9 cellular contexts compared by ENCODE assay signal in the genomic region with DNA sequence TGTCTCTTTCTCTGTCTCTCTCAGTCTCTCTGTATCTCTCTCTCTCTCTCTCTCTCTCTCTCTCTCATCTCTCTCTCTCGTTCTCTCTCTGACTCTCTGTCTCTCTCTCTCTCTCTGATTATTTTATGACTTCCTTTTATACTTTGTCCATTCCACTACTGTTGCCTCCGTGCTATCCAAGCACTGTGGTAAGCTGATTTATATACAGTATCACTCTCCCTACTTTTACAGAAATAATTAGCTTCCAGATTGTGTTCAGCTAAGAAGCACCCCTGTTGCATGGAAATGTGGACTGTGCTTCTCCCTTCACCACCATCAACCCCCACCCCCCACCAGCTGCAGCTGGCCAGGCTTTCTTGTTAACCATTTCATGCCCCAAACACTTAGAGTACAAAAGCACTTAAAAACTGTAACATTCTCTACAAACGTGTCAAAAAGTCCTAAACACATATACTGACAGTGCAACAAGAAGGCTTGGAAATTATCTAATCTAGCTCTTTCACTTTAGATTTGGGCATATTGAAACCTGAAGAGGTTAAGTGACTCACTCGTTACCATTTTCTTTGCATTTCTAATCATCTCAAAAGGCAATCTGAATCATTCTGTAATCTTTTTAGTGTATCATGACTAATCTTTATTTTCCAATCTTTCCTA. TPM values are rescaled to one million over a fixed set of nuclear protein-coding genes. Genes with fewer than 3 reads are reported as not detected.
A peak's percentile ranks its signal among the peaks of the same experiment; 100 is the strongest.
DNase-seq lines count a peak whose midpoint lies in the region; ATAC-seq, FAIRE-seq and TF ChIP-seq lines count a peak whose summit lies in the region.
"Had no signal": no experiment of that assay in that cellular context is flagged by ENCODE, and none has a peak within 500 bp of the region (broad histone marks: within the 10 kb centered on the region; RNA-seq: fewer than 3 reads in every experiment).

No MANE protein-coding gene starts in this region.

- H3K27ac Mint-ChIP-seq in mesothelial cell of epicardium: peak overlapping the region; percentile 21

- H3K36me3 ChIP-seq in GM23248 (ENCODE audit: low read depth) (no peaks in the 10 kb centered on the region), WERI-Rb-1 (no peaks in the 10 kb centered on the region), hepatocyte (replicated peaks; ENCODE audit: insufficient read depth, low read depth) (no peaks in the 10 kb centered on the region)

- peak overlapping the region; percentile 23 for H3K4me2 ChIP-seq in GM23248 (ENCODE audit: unreplicated experiment)
- no peak overlapping the region for H3K4me2 ChIP-seq in hepatocyte

- H4K20me1 ChIP-seq in GM23248 (ENCODE audit: insufficient read depth) (no peaks in the 10 kb centered on the region), hepatocyte (ENCODE audit: insufficient read depth, poor library complexity, severe bottlenecking) (no peaks in the 10 kb centered on the region)

- no peaks in the 10 kb centered on the region for H3K9me3 ChIP-seq in GM23248 (ENCODE audit: low read depth)
- no peaks in the 10 kb centered on the region for H3K9me3 ChIP-seq in WERI-Rb-1 (ENCODE audit: severe bottlenecking)
- H3K9me3 ChIP-seq in hepatocyte (ENCODE audit: low read depth): no peaks in the 10 kb centered on the region

- TF ChIP-seq CTCF in WERI-Rb-1 (IDR thresholded peaks at IDR 0.05; ENCODE audit: low read depth, low read length): no peak
- TF ChIP-seq CTCF in mesothelial cell of epicardium (IDR thresholded peaks at IDR 0.05; ENCODE audit: unreplicated experiment): no peak
- no peak for TF ChIP-seq CTCF in hepatocyte (IDR thresholded peaks at IDR 0.05; ENCODE audit: poor library complexity)

- peaks cover 42% of the 10 kb centered on the region for H3F3A ChIP-seq in GM23248 (ENCODE audit: insufficient read depth)

- H3K9ac ChIP-seq in GM23248: no peak overlapping the region

- H3K9me3 Mint-ChIP-seq in mesothelial cell of epicardium: no peaks in the 10 kb centered on the region

- H3K27me3 ChIP-seq in GM23248 (replicated peaks; ENCODE audit: insufficient read depth) (no peaks in the 10 kb centered on the region), WERI-Rb-1 (ENCODE audit: insufficient read depth, low read depth, severe bottlenecking) (no peaks in the 10 kb centered on the region), hepatocyte (no peaks in the 10 kb centered on the region)

- peak; percentile 56 for ATAC-seq in GM18519 (IDR thresholded peaks at IDR 0.05; ENCODE audit: low FRiP score, unreplicated experiment)

- H3K4me1 Mint-ChIP-seq in mesothelial cell of epicardium: peaks cover 38% of the 10 kb centered on the region

- H3K79me2 ChIP-seq in GM23248 (ENCODE audit: insufficient read depth): no peaks in the 10 kb centered on the region
- H3K79me2 ChIP-seq in hepatocyte: no peaks in the 10 kb centered on the region

- no peaks in the 10 kb centered on the region for H3K27me3 Mint-ChIP-seq in mesothelial cell of epicardium (ENCODE audit: low read depth)

- H3K4me3 ChIP-seq in GM23248: no peak overlapping the region
- no peak overlapping the region for H3K4me3 ChIP-seq in WERI-Rb-1 (ENCODE audit: low read depth, low read length)
- no peak overlapping the region for H3K4me3 ChIP-seq in hepatocyte

- DNase-seq in GM23248 (peak; percentile 39), WERI-Rb-1 (peak; percentile 43), mesothelial cell of epicardium (ENCODE audit: low spot score in 2 of 2, unreplicated experiment in 2 of 2) (no peak), NCI-H345 (lab: John Stamatoyannopoulos, UW) (no peak), frontal cortex (ENCODE audit: low spot score in 2 of 2) (no peak), hepatocyte (ENCODE audit: low spot score) (no peak)
- DNase-seq: activated CD4-positive, alpha-beta T cell treated with anti-CD3 and anti-CD28 coated beads, Interleukin-2, amount 50 U/mL, for 4 hours; dermis blood vessel endothelial cell had no signal

- WGBS in GM23248 (ENCODE audit: low coverage in 1 of 2, low lambda C conversion rate in 2 of 2, missing lambda C conversion rate in 2 of 2), 2 experiments: 45 to 49% methylated on average over 4 of the region's 4 CpGs
- 33% methylated on average over 4 of the region's 4 CpGs for whole genome bisulfite sequencing in hepatocyte (ENCODE audit: low lambda C conversion rate, missing lambda C conversion rate)

- no peak for FAIRE-seq in frontal cortex (lab: Jason Lieb, UNC)

- in situ Hi-C loops in GM23248 (cut with MboI): no loop called here

- H3K4me1 ChIP-seq in GM23248 (ENCODE audit: insufficient read depth): peaks cover 47% of the 10 kb centered on the region
- peaks cover 33% of the 10 kb centered on the region for H3K4me1 ChIP-seq in hepatocyte (ENCODE audit: insufficient read depth)

- H3K9me2 ChIP-seq in GM23248 (ENCODE audit: insufficient read depth): no peaks in the 10 kb centered on the region
- H3K9me2 ChIP-seq in hepatocyte (replicated peaks; ENCODE audit: insufficient read depth): no peaks in the 10 kb centered on the region

- no peaks in the 10 kb centered on the region for H3K36me3 Mint-ChIP-seq in mesothelial cell of epicardium

- H3K27ac ChIP-seq in GM23248 (no peak overlapping the region), WERI-Rb-1 (no peak overlapping the region), hepatocyte (no peak overlapping the region)

- H2AFZ ChIP-seq in GM23248 (no peak overlapping the region), hepatocyte (no peak overlapping the region)

- no peak overlapping the region for H3K4me3 Mint-ChIP-seq in mesothelial cell of epicardium

RNA-seq across cellular contexts. Expression of gene TMEM100, which starts 11.6 kb away (rescaled TPM):
- total RNA-seq in GM23248 (2014; rRNA removed; shearing (Covaris generic)): 0.76 TPM in 1 of 2 replicates, not detected in the other
- 0.18 TPM in 1 of 2 replicates, not detected in the other for polyA plus RNA-seq in GM23248 (2016; fragmentation: Nextera tagmentation; extraction: Ambion mirVana)
- 4.9 to 5.1 TPM (median 5.0 TPM) in 3 replicates for total RNA-seq in mesothelial cell of epicardium
- total RNA-seq in frontal cortex: 3.3 TPM
- total RNA-seq in hepatocyte: 15.3 and 18.5 TPM in 2 replicates
- 5.8 and 9.3 TPM in 2 replicates for polyA plus RNA-seq in hepatocyte

RNA-seq across cellular contexts. Expression of gene PCTP, which starts 16.6 kb away (rescaled TPM):
- 6.9 and 13.2 TPM in 2 replicates for total RNA-seq in GM23248 (2014; rRNA removed; shearing (Covaris generic))
- polyA plus RNA-seq in GM23248 (2016; fragmentation: Nextera tagmentation; extraction: Ambion mirVana): 7.9 and 8.0 TPM in 2 replicates
- 13.3 to 15.8 TPM (median 13.3 TPM) in 3 replicates for total RNA-seq in mesothelial cell of epicardium
- total RNA-seq in frontal cortex: 4.9 TPM
- 35.4 and 36.4 TPM in 2 replicates for total RNA-seq in hepatocyte
- polyA plus RNA-seq in hepatocyte: 22.7 and 24.3 TPM in 2 replicates

Comparison
In these comparisons a context has a peak if more than half of its experiments do, and no peak if none do; other contexts are left out.
1. DNase-seq: peak in GM23248 (single experiment) and WERI-Rb-1 (single experiment); none in mesothelial cell of epicardium (0 of 2), NCI-H345 (single experiment), frontal cortex (0 of 2) and hepatocyte (single experiment).